In genomic region chr1:227823537-227823936, GRCh38 we compare ENCODE assay signal across 9 cellular contexts. TPM values are rescaled to one million over a fixed set of nuclear protein-coding genes. Genes with fewer than 3 reads are reported as not detected.
"Had no signal": no experiment of that assay in that cellular context is flagged by ENCODE, and none has a peak within 500 bp of the region (broad histone marks: within the 10 kb centered on the region; RNA-seq: fewer than 3 reads in every experiment).

No MANE protein-coding gene starts in this region.

- FAIRE-seq: G401.6, GM12891, GM12892, GM18507, GM19239 had no signal

- H3K4me3 ChIP-seq: GM12878 had no signal

- DNase-seq: GDM1, GF-D8 had no signal

- ATAC-seq: GM12878 had no signal

RNA-seq across cellular contexts. Expression of gene PRSS38, which starts 8.1 kb away (rescaled TPM):
- total RNA-seq: G401, GM12878 had no signal
- polyA plus RNA-seq: GM12878 had no signal
